Comparison of ENCODE assay signal across 14 cellular contexts in genomic region chr17:59287887-59288286, GRCh38.
"Had no signal": no experiment of that assay in that cellular context is flagged by ENCODE, and none has a peak within 500 bp of the region (broad histone marks: within the 10 kb centered on the region; RNA-seq: fewer than 3 reads in every experiment).

No MANE protein-coding gene starts in this region.

- H3K4me3 ChIP-seq: cardiac muscle cell, dorsolateral prefrontal cortex had no signal

- H3K27me3 ChIP-seq: cardiac muscle cell, dorsolateral prefrontal cortex had no signal

- H3K36me3 ChIP-seq: cardiac muscle cell had no signal

- FAIRE-seq: keratinocyte had no signal

- H3K27ac ChIP-seq: cardiac muscle cell, dorsolateral prefrontal cortex, epithelial cell of prostate had no signal

- DNase-seq: activated B cell treated with CpG ODN at 0.5 μM for 24 hours; activated CD4-positive, alpha-beta T cell treated with anti-CD3 and anti-CD28 coated beads for 4 hours; activated gamma-delta T cell treated with Interleukin-2 at 50 U/mL for 16 hours; activated T-cell treated with anti-CD3 and anti-CD28 coated beads for 4 hours; dorsolateral prefrontal cortex; foreskin melanocyte; glutamatergic neuron; hypothalamus; stimulated activated CD4-positive, alpha-beta T cell treated with anti-CD3 and anti-CD28 coated beads, Interleukin-12 subunit alpha, Interleukin-12 subunit beta, amount 100 ng/mL, for 4 hours; stimulated activated CD8-positive, alpha-beta memory T cell treated with anti-CD3 and anti-CD28 coated beads, Interleukin-4, amount 100 ng/mL, for 48 hours; stimulated activated naive CD4-positive, alpha-beta T cell had no signal
